8 cellular contexts compared by ENCODE assay signal in genomic region chr4:100421356-100421978, GRCh38.
DNase-seq lines count a peak whose midpoint lies in the region; ATAC-seq and TF ChIP-seq lines count a peak whose summit lies in the region.

No MANE protein-coding gene starts in this region.

- H3K79me2 ChIP-seq in DOHH2 (ENCODE audit: control insufficient read depth, low read length) = no peaks in the 10 kb centered on the region

- H3K4me1 ChIP-seq in DOHH2 (ENCODE audit: control insufficient read depth, low read length) = no peaks in the 10 kb centered on the region
- no peaks in the 10 kb centered on the region for H3K4me1 ChIP-seq in body of pancreas
- no peaks in the 10 kb centered on the region for H3K4me1 ChIP-seq in right lobe of liver

- H3K4me2 ChIP-seq in DOHH2 (ENCODE audit: low read length) = no peak overlapping the region

- 38 to 53% methylated on average over 3 of the region's 3 CpGs for WGBS in body of pancreas, 2 donors
- WGBS in right lobe of liver (ENCODE audit: insufficient coverage, low coverage, low lambda C conversion rate, missing lambda C conversion rate) = 31% methylated on average over 3 of the region's 3 CpGs

- intact Hi-C loops in body of pancreas (cut with DNase I) = loop anchor here (10.0 kb wide), 1 partner anchor 323 kb away; no protein-coding TSS in a partner anchor
- intact Hi-C loops in right lobe of liver (cut with DNase I) = no loop called here

- H3K9me3 ChIP-seq in DOHH2 (ENCODE audit: control insufficient read depth, insufficient read depth, low read length) (no peaks in the 10 kb centered on the region), body of pancreas (no peaks in the 10 kb centered on the region), right lobe of liver (no peaks in the 10 kb centered on the region)

- H3K36me3 ChIP-seq in DOHH2 (ENCODE audit: control insufficient read depth, low read length) (no peaks in the 10 kb centered on the region), body of pancreas (replicated peaks in 1 of 2; ENCODE audit: insufficient read depth in 1 of 2, low read depth in 2 of 2) (no peaks in the 10 kb centered on the region), right lobe of liver (no peaks in the 10 kb centered on the region)

- H3K27me3 ChIP-seq in DOHH2 (ENCODE audit: control insufficient read depth, low read length) (no peaks in the 10 kb centered on the region), body of pancreas (no peaks in the 10 kb centered on the region), right lobe of liver (no peaks in the 10 kb centered on the region)

- TF ChIP-seq POLR2A in body of pancreas (IDR thresholded peaks at IDR 0.05) (no peak), right lobe of liver (IDR thresholded peaks at IDR 0.05) (no peak)

- no peaks in the 10 kb centered on the region for H3F3A ChIP-seq in DOHH2 (ENCODE audit: control insufficient read depth, insufficient read depth)

- H4K20me1 ChIP-seq in DOHH2 (ENCODE audit: control insufficient read depth, insufficient read depth, low read depth, low read length) = no peaks in the 10 kb centered on the region

- no peak for ATAC-seq in body of pancreas
- ATAC-seq in right lobe of liver = peak in 3 of 4 donors; percentile 32 to 48 (median 46)

- DNase-seq in NAMALWA (ENCODE audit: low spot score) = peak; percentile 43
- DNase-seq in body of pancreas = no peak
- DNase-seq in right lobe of liver = no peak
- no peak for DNase-seq in COLO668 (lab: John Stamatoyannopoulos, UW; ENCODE audit: unreplicated experiment)
- DNase-seq in NCI-H1930 (lab: John Stamatoyannopoulos, UW) = no peak
- no peak for DNase-seq in T-helper 9 cell
- DNase-seq in stimulated activated CD4-positive, alpha-beta T cell treated with anti-CD3 and anti-CD28 coated beads, Interleukin-4, amount 100 ng/mL, for 1 hour = no peak

- H3K4me3 ChIP-seq in DOHH2 (ENCODE audit: low read length) = no peak overlapping the region
- no peak overlapping the region for H3K4me3 ChIP-seq in body of pancreas
- no peak overlapping the region for H3K4me3 ChIP-seq in right lobe of liver

- H3K9me2 ChIP-seq in DOHH2 (replicated peaks; ENCODE audit: control insufficient read depth, low read length) = no peaks in the 10 kb centered on the region

- peak; percentile 48 for TF ChIP-seq CTCF in DOHH2 (IDR thresholded peaks at IDR 0.05; ENCODE audit: low read depth, low read length, poor library complexity, severe bottlenecking)
- peak in 6 of 7 experiments; percentile 32 to 63 (median 52) for TF ChIP-seq CTCF in body of pancreas (IDR thresholded peaks at IDR 0.05)
- peak; percentile 16 to 42 (median 34) for TF ChIP-seq CTCF in right lobe of liver (IDR thresholded peaks at IDR 0.05)

- H3K27ac ChIP-seq in DOHH2 (ENCODE audit: low read depth, low read length) (no peak overlapping the region), body of pancreas (no peak overlapping the region), right lobe of liver (no peak overlapping the region)
